11 cellular contexts compared by ENCODE assay signal in genomic region chr3:136070334-136070733, GRCh38.
A peak's percentile ranks its signal among the peaks of the same experiment; 100 is the strongest.
DNase-seq lines count a peak whose midpoint lies in the region; ATAC-seq, FAIRE-seq and TF ChIP-seq lines count a peak whose summit lies in the region.
"Had no signal": no experiment of that assay in that cellular context is flagged by ENCODE, and none has a peak within 500 bp of the region (broad histone marks: within the 10 kb centered on the region; RNA-seq: fewer than 3 reads in every experiment).

No MANE protein-coding gene starts in this region.

- TF ChIP-seq CTCF in esophagus muscularis mucosa (IDR thresholded peaks at IDR 0.05) (no peak), psoas muscle (IDR thresholded peaks at IDR 0.05) (no peak), HepG2 (CRISPR knock-in tag; IDR thresholded peaks at IDR 0.05) (no peak), type B pancreatic cell (conservative IDR thresholded peaks at IDR 0.05) (no peak)

- H3K4me1 ChIP-seq in esophagus muscularis mucosa = peaks cover 20 to 36% (median 24%) of the 10 kb centered on the region in 4 donors
- H3K4me1 ChIP-seq in psoas muscle = peaks cover 34% of the 10 kb centered on the region
- no peaks in the 10 kb centered on the region for H3K4me1 ChIP-seq in HepG2 (ENCODE audit: insufficient read depth, low read length)
- H3K4me1 ChIP-seq: pancreas had no signal

- H3K27me3 Mint-ChIP-seq in type B pancreatic cell = no peaks in the 10 kb centered on the region
- no peaks in the 10 kb centered on the region for H3K27me3 Mint-ChIP-seq in stimulated activated naive B cell treated with anti-CD40 and anti-IgM and Interleukin-4, amounts not matched to agents 10 μg/mL and 1 μg/mL and 100 μg/mL, for 72 hours

- H3K79me2 ChIP-seq in HepG2 (ENCODE audit: insufficient read depth, low read length) = no peaks in the 10 kb centered on the region

- BruUV-seq in HepG2 (replicated peaks; lab: Mats Ljungman, UMichigan) = no TSS peak

- intact Hi-C loops in esophagus muscularis mucosa (cut with DNase I) = no loop called here
- intact Hi-C loops in psoas muscle (cut with DNase I) = loop anchor here in 1 of 2 donors (5.0 to 10.0 kb wide), 3 partner anchors 124 to 942 kb away; partner anchors contain the start of genes MSL2 and STAG1
- intact Hi-C loops in HepG2 (cut with micrococcal nuclease; ENCODE audit: unreplicated experiment) = loop anchor here (10.0 kb wide), 1 partner anchor 474 kb away; no protein-coding TSS in a partner anchor

- H3K9me3 Mint-ChIP-seq in type B pancreatic cell = no peaks in the 10 kb centered on the region
- no peaks in the 10 kb centered on the region for H3K9me3 Mint-ChIP-seq in stimulated activated naive B cell treated with anti-CD40 and anti-IgM and Interleukin-4, amounts not matched to agents 10 μg/mL and 1 μg/mL and 100 μg/mL, for 72 hours
- H3K9me3 Mint-ChIP-seq: activated T-cell treated with anti-CD3 and anti-CD28 coated beads, Interleukin-2, amount 50 U/mL, for 72 hours had no signal

- no peaks in the 10 kb centered on the region for H3K27me3 ChIP-seq in esophagus muscularis mucosa
- H3K27me3 ChIP-seq in psoas muscle (ENCODE audit: insufficient read depth in 3 of 3, low read length in 2 of 3) = no peaks in the 10 kb centered on the region
- no peaks in the 10 kb centered on the region; a peak in 1 of 5 replicates for H3K27me3 ChIP-seq in HepG2 (ENCODE audit: control insufficient read depth in 1 of 2, insufficient read depth in 2 of 2, low read length in 2 of 2)
- H3K27me3 ChIP-seq: pancreas had no signal

- no peak for FAIRE-seq in HepG2 (lab: Jason Lieb, UNC)

- H3K4me3 Mint-ChIP-seq in type B pancreatic cell = no peak overlapping the region
- H3K4me3 Mint-ChIP-seq in stimulated activated naive B cell treated with anti-CD40 and anti-IgM and Interleukin-4, amounts not matched to agents 10 μg/mL and 1 μg/mL and 100 μg/mL, for 72 hours = no peak overlapping the region
- H3K4me3 Mint-ChIP-seq: activated T-cell treated with anti-CD3 and anti-CD28 coated beads, Interleukin-2, amount 50 U/mL, for 72 hours had no signal

- peaks cover 9% of the 10 kb centered on the region for H3K4me1 Mint-ChIP-seq in type B pancreatic cell (ENCODE audit: unreplicated experiment)
- peaks cover 1 to 8% of the 10 kb centered on the region in 2 donors for H3K4me1 Mint-ChIP-seq in stimulated activated naive B cell treated with anti-CD40 and anti-IgM and Interleukin-4, amounts not matched to agents 10 μg/mL and 1 μg/mL and 100 μg/mL, for 72 hours

- in situ Hi-C loops in HepG2 (cut with HindIII; ENCODE audit: extremely low pct_ligation_motif_present, low pct_unique_long_range_greater_than_20kb) = loop anchor here (10.0 kb wide), 2 partner anchors 684 to 944 kb away; partner anchors contain the start of gene STAG1

- 17% methylated on average over 3 of the region's 3 CpGs for WGBS in esophagus muscularis mucosa
- WGBS in psoas muscle, 3 donors = 18 to 38% (median 31%) methylated on average over 3 of the region's 3 CpGs
- WGBS in HepG2 (ENCODE audit: low lambda C conversion rate) = 76% methylated on average over 3 of the region's 3 CpGs

- CTCF ChIA-PET in HepG2 (lab: Yijun Ruan, JAX; ENCODE audit: low intra/inter-chr PET ratio, low total read pairs) = no interaction called here

- peaks cover 13% of the 10 kb centered on the region for H3K36me3 Mint-ChIP-seq in type B pancreatic cell
- H3K36me3 Mint-ChIP-seq in stimulated activated naive B cell treated with anti-CD40 and anti-IgM and Interleukin-4, amounts not matched to agents 10 μg/mL and 1 μg/mL and 100 μg/mL, for 72 hours = no peaks in the 10 kb centered on the region

- no peak for TF ChIP-seq RAD21 in HepG2 (CRISPR knock-in tag; IDR thresholded peaks at IDR 0.05)

- peak; percentile 79 for DNase-seq in Daoy (ENCODE audit: low read depth)
- DNase-seq in RKO (ENCODE audit: low spot score) = peak; percentile 56
- DNase-seq in esophagus muscularis mucosa (ENCODE audit: extremely low spot score) = no peak
- DNase-seq in psoas muscle = no peak
- DNase-seq in HepG2 (ENCODE audit: low spot score) = no peak
- no peak for DNase-seq in type B pancreatic cell (ENCODE audit: extremely low spot score, unreplicated experiment)
- no peak for DNase-seq in GM19238 (ENCODE audit: insufficient read length, low spot score)
- no peak for DNase-seq in stimulated activated naive B cell treated with anti-CD40 and anti-IgM and Interleukin-4, amounts not matched to agents 10 μg/mL and 1 μg/mL and 100 μg/mL, for 72 hours
- DNase-seq: activated T-cell treated with anti-CD3 and anti-CD28 coated beads, Interleukin-2, amount 50 U/mL, for 72 hours; NCI-H524 treated with DMSO at 0.1 percent for 48 hours; pancreas had no signal

- H3K9me3 ChIP-seq in esophagus muscularis mucosa (no peaks in the 10 kb centered on the region), psoas muscle (no peaks in the 10 kb centered on the region), HepG2 (ENCODE audit: low read length) (no peaks in the 10 kb centered on the region)
- H3K9me3 ChIP-seq: pancreas had no signal

- H3K27ac ChIP-seq in esophagus muscularis mucosa (replicated peaks in 1 of 4) = peak overlapping the region; percentile 68 to 82 (median 77)
- H3K27ac ChIP-seq in psoas muscle = peak overlapping the region; percentile 88
- H3K27ac ChIP-seq in HepG2 (ENCODE audit: extremely low read length, insufficient read depth, low read length) = no peak overlapping the region
- H3K27ac ChIP-seq: pancreas had no signal

- no peak overlapping the region for H3K9ac ChIP-seq in HepG2 (ENCODE audit: insufficient read depth, low read depth, low read length)

- H3K4me3 ChIP-seq in esophagus muscularis mucosa (no peak overlapping the region), psoas muscle (no peak overlapping the region), HepG2 (replicated peaks in 1 of 3; ENCODE audit: insufficient read depth in 1 of 3, low read depth in 2 of 3, low read length in 3 of 3) (no peak overlapping the region)
- H3K4me3 ChIP-seq: pancreas had no signal

- no peak for TF ChIP-seq POLR2A in esophagus muscularis mucosa (IDR thresholded peaks at IDR 0.05; ENCODE audit: low read depth)
- no peak for TF ChIP-seq POLR2A in HepG2 (IDR thresholded peaks at IDR 0.05; ENCODE audit: insufficient read depth in 1 of 2, low read depth in 2 of 2, low read length in 2 of 2)

- H3K36me3 ChIP-seq in esophagus muscularis mucosa (peaks cover 0 to 16% (median 0%) of the 10 kb centered on the region in 4 donors), psoas muscle (ENCODE audit: insufficient read depth in 1 of 2, low read depth in 1 of 2) (peaks cover 0 to 10% of the 10 kb centered on the region in 2 donors), HepG2 (replicated peaks in 1 of 2; ENCODE audit: control insufficient read depth in 1 of 2, insufficient read depth in 2 of 2, low read length in 2 of 2) (no peaks in the 10 kb centered on the region)
- H3K36me3 ChIP-seq: pancreas had no signal

- peak; percentile 76 to 84 (median 80) for ATAC-seq in psoas muscle
- no peak for ATAC-seq in HepG2
- no peak for ATAC-seq in stimulated activated naive B cell treated with anti-CD40 and anti-IgM and Interleukin-4, amounts not matched to agents 10 μg/mL and 1 μg/mL and 100 μg/mL, for 72 hours (replicated peaks)

- H3K4me2 ChIP-seq in HepG2 (ENCODE audit: low read depth, low read length) = no peak overlapping the region

- no peaks in the 10 kb centered on the region for H4K20me1 ChIP-seq in HepG2 (ENCODE audit: insufficient read depth, low read length)

- TF ChIP-seq EP300 in esophagus muscularis mucosa (IDR thresholded peaks at IDR 0.05) = no peak
- no peak for TF ChIP-seq EP300 in HepG2 (IDR thresholded peaks at IDR 0.05; ENCODE audit: low read depth in 2 of 2, low read length in 2 of 2)
- no peak for TF ChIP-seq EP300 in HepG2 (CRISPR knock-in tag; IDR thresholded peaks at IDR 0.05; ENCODE audit: borderline replicate concordance)

- no peak overlapping the region for H2AFZ ChIP-seq in HepG2 (ENCODE audit: low read length)

- POLR2A ChIA-PET in HepG2 (lab: Yijun Ruan, JAX) = no interaction called here

- H3K27ac Mint-ChIP-seq in type B pancreatic cell = no peak overlapping the region
- no peak overlapping the region for H3K27ac Mint-ChIP-seq in stimulated activated naive B cell treated with anti-CD40 and anti-IgM and Interleukin-4, amounts not matched to agents 10 μg/mL and 1 μg/mL and 100 μg/mL, for 72 hours
- H3K27ac Mint-ChIP-seq: activated T-cell treated with anti-CD3 and anti-CD28 coated beads, Interleukin-2, amount 50 U/mL, for 72 hours had no signal

TF ChIP-seq in HepG2, 621 proteins besides CTCF, POLR2A, EP300 and RAD21 (continues in another document):
- no peak for TF ChIP-seq ZNF768 (CRISPR knock-in tag; IDR thresholded peaks at IDR 0.05)
- TF ChIP-seq ZNF253 (CRISPR knock-in tag; IDR thresholded peaks at IDR 0.05; ENCODE audit: borderline replicate concordance) = no peak
- TF ChIP-seq KLF9 (CRISPR knock-in tag; IDR thresholded peaks at IDR 0.05; ENCODE audit: low read depth) = no peak

Comparison
In these comparisons a context has a peak if more than half of its experiments do, and no peak if none do; other contexts are left out.
1. DNase-seq: peak in Daoy (single experiment) and RKO (single experiment); none in esophagus muscularis mucosa (single experiment), psoas muscle (0 of 2), HepG2 (single experiment), type B pancreatic cell (single experiment), GM19238 (single experiment) and stimulated activated naive B cell treated with anti-CD40 and anti-IgM and Interleukin-4, amounts not matched to agents 10 μg/mL and 1 μg/mL and 100 μg/mL, for 72 hours (single experiment).
2. ATAC-seq: peak in psoas muscle (4 of 4); none in HepG2 (single experiment) and stimulated activated naive B cell treated with anti-CD40 and anti-IgM and Interleukin-4, amounts not matched to agents 10 μg/mL and 1 μg/mL and 100 μg/mL, for 72 hours (0 of 2).